Comparison of ENCODE assay signal across 17 cellular contexts in genomic region chr7:71414490-71414889, GRCh38.
DNase-seq lines count a peak whose midpoint lies in the region; ATAC-seq and TF ChIP-seq lines count a peak whose summit lies in the region.
"Had no signal": no experiment of that assay in that cellular context is flagged by ENCODE, and none has a peak within 500 bp of the region (broad histone marks: within the 10 kb centered on the region; RNA-seq: fewer than 3 reads in every experiment).

No MANE protein-coding gene starts in this region.

- H3K27ac ChIP-seq in HL-60 (replicated peaks) = no peak overlapping the region
- peak overlapping the region in 3 of 10 donors; percentile 34 to 48 (median 35) for H3K27ac ChIP-seq in heart right ventricle
- H3K27ac ChIP-seq: pancreas had no signal

- H3K27me3 ChIP-seq in HL-60 (ENCODE audit: insufficient read depth, poor library complexity, severe bottlenecking) (no peaks in the 10 kb centered on the region), heart right ventricle (no peaks in the 10 kb centered on the region)
- H3K27me3 ChIP-seq: pancreas had no signal

- H3K9me3 ChIP-seq in heart right ventricle = peaks cover 0 to 22% (median 0%) of the 10 kb centered on the region in 11 donors
- H3K9me3 ChIP-seq: pancreas had no signal

- peak; percentile 5 for DNase-seq in COLO668 (lab: John Stamatoyannopoulos, UW; ENCODE audit: unreplicated experiment)
- peak; percentile 13 to 72 for DNase-seq in HL-60 (ENCODE audit: low read depth in 1 of 2, low spot score in 1 of 2)
- peak; percentile 34 for DNase-seq in SK-MEL-5 (ENCODE audit: low read depth, low spot score)
- DNase-seq in heart right ventricle = peak; percentile 65 to 70
- no peak for DNase-seq in kidney tubule cell (ENCODE audit: low spot score)
- DNase-seq in activated CD4-positive, alpha-beta T cell treated with anti-CD3 and anti-CD28 coated beads, Interleukin-2, amount 50 U/mL, for 48 hours = no peak
- no peak for DNase-seq in AML-193 (lab: John Stamatoyannopoulos, UW)
- DNase-seq: activated CD8-positive, alpha-beta T cell treated with anti-CD3 and anti-CD28 coated beads, Interleukin-2, amount 10 ng/mL, durations not matched to agents 7 days and 5 days; dermis blood vessel endothelial cell; EL; Karpas-422; naive B cell; NCI-H1417 treated with DMSO at 0.1 percent for 48 hours; NCI-H2227 treated with DMSO at 0.1 percent for 48 hours; stimulated activated naive B cell treated with anti-CD40 and anti-IgM and Interleukin-4, amounts not matched to agents 10 μg/mL and 1 μg/mL and 100 μg/mL, for 72 hours had no signal

- WGBS in heart right ventricle, 2 donors = 37 to 52% methylated on average over 6 of the region's 6 CpGs

- TF ChIP-seq CTCF in HL-60 (IDR thresholded peaks at IDR 0.05; ENCODE audit: insufficient read depth, low read length) (no peak), heart right ventricle (IDR thresholded peaks at IDR 0.05) (no peak)

- no peaks in the 10 kb centered on the region for H3K36me3 ChIP-seq in heart right ventricle
- H3K36me3 ChIP-seq: pancreas had no signal

- intact Hi-C loops in heart right ventricle (cut with DNase I) = loop anchor here in 2 of 10 donors (5.0 to 10.0 kb wide), 2 partner anchors 150 to 248 kb away; no protein-coding TSS in a partner anchor

- in situ Hi-C loops in SK-MEL-5 (cut with HindIII; ENCODE audit: low pct_unique_long_range_greater_than_20kb, low sequenced_read_pairs) = no loop called here

- ATAC-seq in heart right ventricle (peak; percentile 45 to 79 (median 73)), GM21515 (IDR thresholded peaks at IDR 0.05; ENCODE audit: unreplicated experiment) (no peak)
- ATAC-seq: activated CD8-positive, alpha-beta T cell treated with anti-CD3 and anti-CD28 coated beads, Interleukin-2, amount 10 ng/mL, durations not matched to agents 7 days and 5 days; pancreas; stimulated activated naive B cell treated with anti-CD40 and anti-IgM and Interleukin-4, amounts not matched to agents 10 μg/mL and 1 μg/mL and 100 μg/mL, for 72 hours had no signal

- peaks cover 0 to 17% (median 8%) of the 10 kb centered on the region in 9 donors for H3K4me1 ChIP-seq in heart right ventricle
- H3K4me1 ChIP-seq: pancreas had no signal

- H3K4me3 ChIP-seq in HL-60 (replicated peaks; ENCODE audit: insufficient read depth, low read length) (no peak overlapping the region), heart right ventricle (no peak overlapping the region)
- H3K4me3 ChIP-seq: pancreas had no signal

Comparison
In these comparisons a context has a peak if more than half of its experiments do, and no peak if none do; other contexts are left out.
1. DNase-seq: peak in COLO668 (single experiment), HL-60 (2 of 2), SK-MEL-5 (single experiment) and heart right ventricle (2 of 2); none in kidney tubule cell (single experiment), activated CD4-positive, alpha-beta T cell treated with anti-CD3 and anti-CD28 coated beads, Interleukin-2, amount 50 U/mL, for 48 hours (0 of 2) and AML-193 (0 of 2).